ENCODE assay signal across 1 cellular context in genomic region chr2:84963692-84964405, GRCh38.
TF ChIP-seq lines count a peak whose summit lies in the region.

No MANE protein-coding gene starts in this region.

TF ChIP-seq in HepG2, 621 proteins besides CTCF, POLR2A, EP300 and RAD21 (continued from another document and continues in another):
- peak; percentile 59; the same call in 1 of the 2 replicates for TF ChIP-seq PITX1 (CRISPR knock-in tag; IDR thresholded peaks at IDR 0.05)
- 0 out of 2 replicates have a peak, but pooled peaks have one; percentile 30 for TF ChIP-seq NCOA1 (CRISPR knock-in tag; IDR thresholded peaks at IDR 0.05)
- no peak for TF ChIP-seq SNRNP70 (IDR thresholded peaks at IDR 0.05; ENCODE audit: low read depth, low read length)
- TF ChIP-seq RARG (CRISPR knock-in tag; IDR thresholded peaks at IDR 0.05; ENCODE audit: low read depth) = no peak
- TF ChIP-seq, protein P1, sequence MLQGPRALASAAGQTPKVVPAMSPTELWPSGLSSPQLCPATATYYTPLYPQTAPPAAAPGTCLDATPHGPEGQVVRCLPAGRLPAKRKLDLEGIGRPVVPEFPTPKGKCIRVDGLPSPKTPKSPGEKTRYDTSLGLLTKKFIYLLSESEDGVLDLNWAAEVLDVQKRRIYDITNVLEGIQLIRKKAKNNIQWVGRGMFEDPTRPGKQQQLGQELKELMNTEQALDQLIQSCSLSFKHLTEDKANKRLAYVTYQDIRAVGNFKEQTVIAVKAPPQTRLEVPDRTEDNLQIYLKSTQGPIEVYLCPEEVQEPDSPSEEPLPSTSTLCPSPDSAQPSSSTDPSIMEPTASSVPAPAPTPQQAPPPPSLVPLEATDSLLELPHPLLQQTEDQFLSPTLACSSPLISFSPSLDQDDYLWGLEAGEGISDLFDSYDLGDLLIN (CRISPR knock-in tag; IDR thresholded peaks at IDR 0.05; ENCODE audit: borderline replicate concordance) = no peak
- TF ChIP-seq ZNF12 (CRISPR knock-in tag; IDR thresholded peaks at IDR 0.05) = peak; percentile 92
- TF ChIP-seq CSRNP2 (CRISPR knock-in tag; conservative IDR thresholded peaks at IDR 0.05; ENCODE audit: low read depth) = no peak
- peak; percentile 90 for TF ChIP-seq FOXO1 (CRISPR knock-in tag; IDR thresholded peaks at IDR 0.05)
- TF ChIP-seq ZNF207 (IDR thresholded peaks at IDR 0.05; ENCODE audit: borderline replicate concordance) = no peak
- TF ChIP-seq XRCC5 (optimal IDR thresholded peaks at IDR 0.05; ENCODE audit: low read length) = peak; percentile 33
- peak; percentile 55; the same call in 1 of the 2 replicates for TF ChIP-seq ZNF101 (CRISPR knock-in tag; IDR thresholded peaks at IDR 0.05; ENCODE audit: borderline replicate concordance, low read depth)
- TF ChIP-seq SATB2 (CRISPR knock-in tag; IDR thresholded peaks at IDR 0.05) = peak; percentile 91; the same call in 1 of the 2 replicates
- TF ChIP-seq, protein P2, sequence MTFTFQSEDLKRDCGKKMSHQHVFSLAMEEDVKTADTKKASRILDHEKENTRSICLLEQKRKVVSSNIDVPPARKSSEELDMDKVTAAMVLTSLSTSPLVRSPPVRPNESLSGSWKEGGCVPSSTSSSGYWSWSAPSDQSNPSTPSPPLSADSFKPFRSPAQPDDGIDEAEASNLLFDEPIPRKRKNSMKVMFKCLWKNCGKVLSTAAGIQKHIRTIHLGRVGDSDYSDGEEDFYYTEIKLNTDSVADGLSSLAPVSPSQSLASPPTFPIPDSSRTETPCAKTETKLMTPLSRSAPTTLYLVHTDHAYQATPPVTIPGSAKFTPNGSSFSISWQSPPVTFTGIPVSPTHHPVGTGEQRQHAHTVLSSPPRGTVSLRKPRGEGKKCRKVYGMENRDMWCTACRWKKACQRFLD (CRISPR knock-in tag; IDR thresholded peaks at IDR 0.05; ENCODE audit: borderline replicate concordance) = peak; percentile 43; the same call in 1 of the 2 replicates
- peak; percentile 91 for TF ChIP-seq TBX2 (CRISPR knock-in tag; IDR thresholded peaks at IDR 0.05; ENCODE audit: borderline replicate concordance)
- no peak for TF ChIP-seq NFE2L1 (CRISPR knock-in tag; IDR thresholded peaks at IDR 0.05; ENCODE audit: borderline replicate concordance)
- TF ChIP-seq AGO2 (optimal IDR thresholded peaks at IDR 0.05; ENCODE audit: low read depth, low read length) = no peak
- TF ChIP-seq TRIM24 (CRISPR knock-in tag; IDR thresholded peaks at IDR 0.05) = no peak; the same call in 1 of the 2 replicates
- TF ChIP-seq STAT6 (CRISPR knock-in tag; IDR thresholded peaks at IDR 0.05; ENCODE audit: borderline replicate concordance) = peak; percentile 98
- peak; percentile 58 for TF ChIP-seq TCF7 (IDR thresholded peaks at IDR 0.05; ENCODE audit: low read depth)
- no peak for TF ChIP-seq NAIF1 (CRISPR knock-in tag; IDR thresholded peaks at IDR 0.05; ENCODE audit: borderline replicate concordance)
- TF ChIP-seq, protein P3, sequence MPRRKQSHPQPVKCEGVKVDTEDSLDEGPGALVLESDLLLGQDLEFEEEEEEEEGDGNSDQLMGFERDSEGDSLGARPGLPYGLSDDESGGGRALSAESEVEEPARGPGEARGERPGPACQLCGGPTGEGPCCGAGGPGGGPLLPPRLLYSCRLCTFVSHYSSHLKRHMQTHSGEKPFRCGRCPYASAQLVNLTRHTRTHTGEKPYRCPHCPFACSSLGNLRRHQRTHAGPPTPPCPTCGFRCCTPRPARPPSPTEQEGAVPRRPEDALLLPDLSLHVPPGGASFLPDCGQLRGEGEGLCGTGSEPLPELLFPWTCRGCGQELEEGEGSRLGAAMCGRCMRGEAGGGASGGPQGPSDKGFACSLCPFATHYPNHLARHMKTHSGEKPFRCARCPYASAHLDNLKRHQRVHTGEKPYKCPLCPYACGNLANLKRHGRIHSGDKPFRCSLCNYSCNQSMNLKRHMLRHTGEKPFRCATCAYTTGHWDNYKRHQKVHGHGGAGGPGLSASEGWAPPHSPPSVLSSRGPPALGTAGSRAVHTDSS (CRISPR knock-in tag; conservative IDR thresholded peaks at IDR 0.05) = no peak
- no peak for TF ChIP-seq ZNF354B (CRISPR knock-in tag; IDR thresholded peaks at IDR 0.05)
- peak; percentile 90; the same call in 1 of the 2 replicates for TF ChIP-seq NCOR1 (IDR thresholded peaks at IDR 0.05; ENCODE audit: borderline replicate concordance, low read length)
- TF ChIP-seq ZNF746 (CRISPR knock-in tag; IDR thresholded peaks at IDR 0.05) = peak; percentile 80; the same call in 1 of the 2 replicates
- TF ChIP-seq ZNF883 (CRISPR knock-in tag; IDR thresholded peaks at IDR 0.05; ENCODE audit: not compliant biosample characterization) = no peak
- TF ChIP-seq ZNF317 (CRISPR knock-in tag; IDR thresholded peaks at IDR 0.05) = peak; percentile 84
- TF ChIP-seq, protein P4, sequence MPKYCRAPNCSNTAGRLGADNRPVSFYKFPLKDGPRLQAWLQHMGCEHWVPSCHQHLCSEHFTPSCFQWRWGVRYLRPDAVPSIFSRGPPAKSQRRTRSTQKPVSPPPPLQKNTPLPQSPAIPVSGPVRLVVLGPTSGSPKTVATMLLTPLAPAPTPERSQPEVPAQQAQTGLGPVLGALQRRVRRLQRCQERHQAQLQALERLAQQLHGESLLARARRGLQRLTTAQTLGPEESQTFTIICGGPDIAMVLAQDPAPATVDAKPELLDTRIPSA (CRISPR knock-in tag; IDR thresholded peaks at IDR 0.05; ENCODE audit: borderline replicate concordance) = no peak
- no peak for TF ChIP-seq ZNF496 (CRISPR knock-in tag; IDR thresholded peaks at IDR 0.05; ENCODE audit: insufficient replicate concordance)
- TF ChIP-seq PRMT3 (CRISPR knock-in tag; IDR thresholded peaks at IDR 0.05; ENCODE audit: borderline replicate concordance, low read depth) = no peak
- TF ChIP-seq REXO4 (CRISPR knock-in tag; IDR thresholded peaks at IDR 0.05; ENCODE audit: borderline replicate concordance) = no peak
- no peak for TF ChIP-seq NRL (CRISPR knock-in tag; IDR thresholded peaks at IDR 0.05; ENCODE audit: borderline replicate concordance)
- TF ChIP-seq CEBPZ (IDR thresholded peaks at IDR 0.05; ENCODE audit: low read length) = no peak
- TF ChIP-seq ZNF563 (CRISPR knock-in tag; IDR thresholded peaks at IDR 0.05) = no peak
- TF ChIP-seq DBP (CRISPR knock-in tag; IDR thresholded peaks at IDR 0.05; ENCODE audit: not compliant biosample characterization) = no peak
- no peak; the same call in 1 of the 2 replicates for TF ChIP-seq ZNF274 (CRISPR knock-in tag; IDR thresholded peaks at IDR 0.05)
- TF ChIP-seq, protein P5, sequence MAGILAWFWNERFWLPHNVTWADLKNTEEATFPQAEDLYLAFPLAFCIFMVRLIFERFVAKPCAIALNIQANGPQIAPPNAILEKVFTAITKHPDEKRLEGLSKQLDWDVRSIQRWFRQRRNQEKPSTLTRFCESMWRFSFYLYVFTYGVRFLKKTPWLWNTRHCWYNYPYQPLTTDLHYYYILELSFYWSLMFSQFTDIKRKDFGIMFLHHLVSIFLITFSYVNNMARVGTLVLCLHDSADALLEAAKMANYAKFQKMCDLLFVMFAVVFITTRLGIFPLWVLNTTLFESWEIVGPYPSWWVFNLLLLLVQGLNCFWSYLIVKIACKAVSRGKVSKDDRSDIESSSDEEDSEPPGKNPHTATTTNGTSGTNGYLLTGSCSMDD (CRISPR knock-in tag; IDR thresholded peaks at IDR 0.05) = no peak
- TF ChIP-seq, protein P6, sequence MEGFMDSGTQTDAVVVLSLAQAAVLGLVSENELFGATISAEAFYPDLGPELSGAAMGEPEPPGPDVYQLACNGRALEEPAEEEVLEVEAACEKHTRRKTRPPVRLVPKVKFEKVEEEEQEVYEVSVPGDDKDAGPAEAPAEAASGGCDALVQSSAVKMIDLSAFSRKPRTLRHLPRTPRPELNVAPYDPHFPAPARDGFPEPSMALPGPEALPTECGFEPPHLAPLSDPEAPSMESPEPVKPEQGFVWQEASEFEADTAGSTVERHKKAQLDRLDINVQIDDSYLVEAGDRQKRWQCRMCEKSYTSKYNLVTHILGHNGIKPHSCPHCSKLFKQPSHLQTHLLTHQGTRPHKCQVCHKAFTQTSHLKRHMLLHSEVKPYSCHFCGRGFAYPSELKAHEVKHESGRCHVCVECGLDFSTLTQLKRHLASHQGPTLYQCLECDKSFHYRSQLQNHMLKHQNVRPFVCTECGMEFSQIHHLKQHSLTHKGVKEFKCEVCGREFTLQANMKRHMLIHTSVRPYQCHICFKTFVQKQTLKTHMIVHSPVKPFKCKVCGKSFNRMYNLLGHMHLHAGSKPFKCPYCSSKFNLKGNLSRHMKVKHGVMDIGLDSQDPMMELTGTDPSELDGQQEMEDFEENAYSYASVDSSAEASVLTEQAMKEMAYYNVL (CRISPR knock-in tag; IDR thresholded peaks at IDR 0.05; ENCODE audit: borderline replicate concordance) = peak; percentile 96
- TF ChIP-seq SPEN (CRISPR knock-in tag; IDR thresholded peaks at IDR 0.05; ENCODE audit: low read depth) = peak; percentile 93
- no peak; the same call in 1 of the 2 replicates for TF ChIP-seq KDM4B (CRISPR knock-in tag; IDR thresholded peaks at IDR 0.05)
- TF ChIP-seq ZNF652 (CRISPR knock-in tag; IDR thresholded peaks at IDR 0.05; ENCODE audit: borderline replicate concordance, low read depth) = peak; percentile 59; the same call in 1 of the 2 replicates
- TF ChIP-seq ZC3H13 (CRISPR knock-in tag; IDR thresholded peaks at IDR 0.05) = no peak; the same call in 1 of the 2 replicates
- TF ChIP-seq ZNF713 (CRISPR knock-in tag; IDR thresholded peaks at IDR 0.05) = no peak
- TF ChIP-seq ZNF264 (CRISPR knock-in tag; IDR thresholded peaks at IDR 0.05) = peak; percentile 93
